In genomic region chrX:20217279-20217678, GRCh38 we compare ENCODE assay signal across 10 cellular contexts. TPM values are rescaled to one million over a fixed set of nuclear protein-coding genes. Genes with fewer than 3 reads are reported as not detected.
DNase-seq lines count a peak whose midpoint lies in the region; ATAC-seq and TF ChIP-seq lines count a peak whose summit lies in the region.
"Had no signal": no experiment of that assay in that cellular context is flagged by ENCODE, and none has a peak within 500 bp of the region (broad histone marks: within the 10 kb centered on the region; RNA-seq: fewer than 3 reads in every experiment).

No MANE protein-coding gene starts in this region.

- H3K27me3 ChIP-seq in lung (ENCODE audit: control insufficient read depth, insufficient read depth) (no peaks in the 10 kb centered on the region), mesendoderm (ENCODE audit: insufficient read depth, low read length, poor library complexity) (no peaks in the 10 kb centered on the region)
- H3K27me3 ChIP-seq: upper lobe of left lung had no signal

- ATAC-seq in lung (ENCODE audit: insufficient read depth, low FRiP score) (peak; percentile 47), GM19035 (IDR thresholded peaks at IDR 0.05; ENCODE audit: unreplicated experiment) (no peak)

- no peaks in the 10 kb centered on the region for H3K79me2 ChIP-seq in mesendoderm (ENCODE audit: control insufficient read depth, insufficient read depth, low read length)

- H3K4me3 ChIP-seq in LNCaP clone FGC (ENCODE audit: low read depth, low read length): no peak overlapping the region
- no peak overlapping the region for H3K4me3 ChIP-seq in lung
- H3K4me3 ChIP-seq in mesendoderm (ENCODE audit: low read length): no peak overlapping the region

- H2BK120ac ChIP-seq in mesendoderm (ENCODE audit: low read depth, low read length): no peak overlapping the region

- WGBS in lung, 2 donors: 0 to 30% methylated on average over 1 of the region's 1 CpG
- WGBS in mesendoderm (ENCODE audit: extremely low coverage, insufficient coverage, low lambda C conversion rate): no CpG with 5 or more reads among the region's 1 CpG

- peak; percentile 11 for DNase-seq in COR-L47 (lab: John Stamatoyannopoulos, UW)
- peak; percentile 27 for DNase-seq in LNCaP clone FGC (ENCODE audit: low read depth)
- peak; percentile 15 for DNase-seq in astrocyte of the hippocampus (ENCODE audit: low read depth, low spot score)
- no peak for DNase-seq in lung (ENCODE audit: low spot score)
- DNase-seq in mesendoderm: no peak
- DNase-seq in GM20000 (ENCODE audit: low spot score): no peak
- DNase-seq in NK-92 treated with Interleukin-12 subunit alpha and Interleukin-12 subunit beta, amount 100 ng/mL, for 24 hours (lab: John Stamatoyannopoulos, UW): no peak
- DNase-seq: activated naive CD4-positive, alpha-beta T cell treated with anti-CD3 and anti-CD28 coated beads, Interleukin-2, amount 10 ng/mL, durations not matched to agents 7 days and 5 days; upper lobe of left lung had no signal

- no peaks in the 10 kb centered on the region for H3K79me1 ChIP-seq in mesendoderm (ENCODE audit: low read length)

- no peak overlapping the region for H3K4me2 ChIP-seq in mesendoderm (ENCODE audit: low read length)

- no peak overlapping the region for H3K23ac ChIP-seq in mesendoderm (ENCODE audit: low read length)

- no peak overlapping the region for H4K5ac ChIP-seq in mesendoderm (ENCODE audit: low read length)

- H3K36me3 ChIP-seq in lung (ENCODE audit: control insufficient read depth in 2 of 2, insufficient read depth in 2 of 2, low read length in 2 of 2) (no peaks in the 10 kb centered on the region), mesendoderm (ENCODE audit: control insufficient read depth, insufficient read depth, low read length) (no peaks in the 10 kb centered on the region)
- H3K36me3 ChIP-seq: upper lobe of left lung had no signal

- no peak overlapping the region for H3K9ac ChIP-seq in mesendoderm (ENCODE audit: low read length)

- H3K4me1 ChIP-seq in lung (ENCODE audit: control insufficient read depth in 2 of 2, insufficient read depth in 2 of 2, low read length in 2 of 2) (peaks cover 0 to 2% of the 10 kb centered on the region in 2 donors), mesendoderm (ENCODE audit: control insufficient read depth, low read depth, low read length) (no peaks in the 10 kb centered on the region)

- H4K8ac ChIP-seq in mesendoderm (ENCODE audit: low read depth, low read length): no peak overlapping the region

- H2BK15ac ChIP-seq in mesendoderm (replicated peaks; ENCODE audit: low read depth): no peak overlapping the region

- TF ChIP-seq CTCF in LNCaP clone FGC (IDR thresholded peaks at IDR 0.05; ENCODE audit: control insufficient read depth, extremely low read depth, insufficient read depth) (no peak), lung (IDR thresholded peaks at IDR 0.05; ENCODE audit: control extremely low read depth, extremely low read depth) (no peak), GM20000 (IDR thresholded peaks at IDR 0.05; ENCODE audit: extremely low read depth, missing control alignments) (no peak)

- H3K18ac ChIP-seq in mesendoderm (ENCODE audit: low read length): no peak overlapping the region

- H3K56ac ChIP-seq in mesendoderm (ENCODE audit: low read length): no peak overlapping the region

- no peak overlapping the region for H2AK5ac ChIP-seq in mesendoderm (ENCODE audit: low read length)

- no peak overlapping the region for H3K4ac ChIP-seq in mesendoderm (ENCODE audit: low read depth, low read length)

- no peaks in the 10 kb centered on the region for H3K9me3 ChIP-seq in lung (ENCODE audit: control insufficient read depth in 2 of 2, insufficient read depth in 1 of 2, low read length in 1 of 2)
- H3K9me3 ChIP-seq: upper lobe of left lung had no signal

- no peak overlapping the region for H2BK5ac ChIP-seq in mesendoderm (ENCODE audit: low read length)

- H3K27ac ChIP-seq in lung (ENCODE audit: low read depth in 1 of 2, low read length in 1 of 2): no peak overlapping the region
- no peak overlapping the region for H3K27ac ChIP-seq in mesendoderm (ENCODE audit: low read depth, low read length)

RNA-seq across cellular contexts. Expression of gene RPS6KA3, which starts 49.4 kb away (rescaled TPM):
- total RNA-seq in lung: 10 to 100 TPM; 50.3 to 81.4 TPM
- polyA plus RNA-seq in lung: 10 to 100 TPM; 12.5 to 28.3 TPM
- 4.9 TPM for polyA plus RNA-seq in mesendoderm (2013, experiment 1 of 2)
- 4.8 TPM for polyA plus RNA-seq in mesendoderm (2013, experiment 2 of 2)

Comparison
In these comparisons a context has a peak if more than half of its experiments do, and no peak if none do; other contexts are left out.
1. DNase-seq: peak in COR-L47 (single experiment), LNCaP clone FGC (single experiment) and astrocyte of the hippocampus (single experiment); none in lung (single experiment), mesendoderm (single experiment), GM20000 (single experiment) and NK-92 treated with Interleukin-12 subunit alpha and Interleukin-12 subunit beta, amount 100 ng/mL, for 24 hours (single experiment).